Comparison of ENCODE assay signal across 8 cellular contexts in the genomic region with DNA sequence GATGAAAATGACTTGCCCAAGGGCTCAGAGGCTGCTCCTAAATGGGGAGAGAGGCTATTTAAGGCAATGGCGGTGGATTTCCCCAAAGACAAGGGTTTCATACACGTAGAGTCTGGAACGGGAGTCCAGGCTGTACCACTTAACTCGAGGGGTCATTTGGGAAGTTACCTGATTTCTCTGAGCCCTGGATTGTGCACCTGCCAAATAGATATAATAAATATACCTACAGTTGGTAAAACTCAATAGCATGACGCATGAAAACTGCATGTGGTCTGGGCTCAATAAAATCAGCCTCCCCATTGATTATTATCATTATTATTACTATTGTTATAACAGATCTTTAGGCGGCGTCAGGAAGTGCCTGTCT. TPM values are rescaled to one million over a fixed set of nuclear protein-coding genes. Genes with fewer than 3 reads are reported as not detected.
DNase-seq lines count a peak whose midpoint lies in the region; ATAC-seq and TF ChIP-seq lines count a peak whose summit lies in the region.

No MANE protein-coding gene starts in this region.

- H3K9me3 Mint-ChIP-seq in nephron progenitor cell: no peaks in the 10 kb centered on the region

- intact Hi-C loops in dorsolateral prefrontal cortex (cut with DNase I): loop anchor here (2.0 to 10.0 kb wide), 5 partner anchors 25 to 630 kb away; a partner anchor contains a TSS

- H3K27ac ChIP-seq in BLaER1 treated with 17β-estradiol and CSF1 and Interleukin-3, amounts not matched to agents 10 nM and 100 nM: peak overlapping the region in 1 of 11 experiments; percentile 78; a peak in 3 of 22 replicates
- peak overlapping the region in 35 of 59 donors; percentile 44 to 95 (median 84) for H3K27ac ChIP-seq in dorsolateral prefrontal cortex

- H3K9me3 ChIP-seq in BLaER1 treated with 17β-estradiol and CSF1 and Interleukin-3, amounts not matched to agents 10 nM and 100 nM (replicated peaks in 1 of 11): no peaks in the 10 kb centered on the region

- no peaks in the 10 kb centered on the region; a peak in 1 of 22 replicates for H3K36me3 ChIP-seq in BLaER1 treated with 17β-estradiol and CSF1 and Interleukin-3, amounts not matched to agents 10 nM and 100 nM

- peak overlapping the region; percentile 85 to 99 (median 94) for H3K4me2 ChIP-seq in BLaER1 treated with 17β-estradiol and CSF1 and Interleukin-3, amounts not matched to agents 10 nM and 100 nM

- TF ChIP-seq POLR2A in NB4 (IDR thresholded peaks at IDR 0.05; ENCODE audit: extremely low read depth, insufficient read length) (no peak), erythroblast (IDR thresholded peaks at IDR 0.05; ENCODE audit: low read length) (no peak)

- H3K27ac Mint-ChIP-seq in nephron progenitor cell: peak overlapping the region; percentile 91

- peak overlapping the region; percentile 97 for H3K4me3 Mint-ChIP-seq in nephron progenitor cell

- H4K20me1 ChIP-seq in BLaER1 treated with 17β-estradiol and CSF1 and Interleukin-3, amounts not matched to agents 10 nM and 100 nM: peaks cover 0 to 14% (median 0%) of the 10 kb centered on the region in 11 experiments; a peak in 5 of 22 replicates

- no peak for DNase-seq in NB4 (ENCODE audit: low read depth)
- no peak for DNase-seq in dorsolateral prefrontal cortex
- DNase-seq in nephron progenitor cell: no peak
- DNase-seq in stimulated activated CD4-positive, alpha-beta T cell treated with anti-CD3 and anti-CD28 coated beads, Interleukin-1b, Interleukin-23, amount 100 ng/mL, for 48 hours: no peak
- no peak for DNase-seq in nucleus accumbens (lab: John Stamatoyannopoulos, UW)
- no peak for DNase-seq in erythroblast (lab: John Stamatoyannopoulos, UW)

- peak overlapping the region in 10 of 11 experiments; percentile 81 to 90 (median 82); a peak in 19 of 22 replicates for H3K9ac ChIP-seq in BLaER1 treated with 17β-estradiol and CSF1 and Interleukin-3, amounts not matched to agents 10 nM and 100 nM

- peaks cover 3% of the 10 kb centered on the region for H3K27me3 Mint-ChIP-seq in nephron progenitor cell (ENCODE audit: low read depth, poor library complexity)

- H3K36me3 Mint-ChIP-seq in nephron progenitor cell (ENCODE audit: low read depth): peaks cover 15% of the 10 kb centered on the region

- peak overlapping the region; percentile 78 to 92 (median 84) for H3K4me3 ChIP-seq in BLaER1 treated with 17β-estradiol and CSF1 and Interleukin-3, amounts not matched to agents 10 nM and 100 nM
- H3K4me3 ChIP-seq in NB4 (ENCODE audit: low read depth, low read length) (peak overlapping the region; percentile 73), dorsolateral prefrontal cortex (peak overlapping the region; percentile 65 to 100 (median 92))

- no peak for TF ChIP-seq CTCF in NB4 (IDR thresholded peaks at IDR 0.05; ENCODE audit: low read depth, low read length)
- no peak for TF ChIP-seq CTCF in dorsolateral prefrontal cortex (IDR thresholded peaks at IDR 0.05 in 54 of 56, conservative IDR thresholded peaks at IDR 0.05 in 2 of 56; ENCODE audit: low read depth in 1 of 56, partially characterized antibody in 56 of 56)
- TF ChIP-seq CTCF in nephron progenitor cell (IDR thresholded peaks at IDR 0.05): no peak

- peaks cover 49% of the 10 kb centered on the region for H3K4me1 Mint-ChIP-seq in nephron progenitor cell

- no peak for ATAC-seq in HG02588 (IDR thresholded peaks at IDR 0.05; ENCODE audit: unreplicated experiment)

- peaks cover 30 to 42% (median 32%) of the 10 kb centered on the region in 10 experiments for H3K4me1 ChIP-seq in BLaER1 treated with 17β-estradiol and CSF1 and Interleukin-3, amounts not matched to agents 10 nM and 100 nM

- no peaks in the 10 kb centered on the region; a peak in 3 of 22 replicates for H3K27me3 ChIP-seq in BLaER1 treated with 17β-estradiol and CSF1 and Interleukin-3, amounts not matched to agents 10 nM and 100 nM
- no peaks in the 10 kb centered on the region for H3K27me3 ChIP-seq in dorsolateral prefrontal cortex

RNA-seq across cellular contexts. Expression of a gene that starts 1.3 kb away (rescaled TPM):
- total RNA-seq in dorsolateral prefrontal cortex: 100 to 1,000 TPM in 119 of 120 experiments, 10 to 100 TPM in 1; 93.6 to 417 (median 307) TPM

RNA-seq across cellular contexts. Expression of a gene that starts 24.8 kb away (rescaled TPM):
- 10 to 100 TPM; 12.4 to 26.6 (median 17.6) TPM for total RNA-seq in dorsolateral prefrontal cortex
